ENCODE assay signal across 14 cellular contexts in the genomic region with DNA sequence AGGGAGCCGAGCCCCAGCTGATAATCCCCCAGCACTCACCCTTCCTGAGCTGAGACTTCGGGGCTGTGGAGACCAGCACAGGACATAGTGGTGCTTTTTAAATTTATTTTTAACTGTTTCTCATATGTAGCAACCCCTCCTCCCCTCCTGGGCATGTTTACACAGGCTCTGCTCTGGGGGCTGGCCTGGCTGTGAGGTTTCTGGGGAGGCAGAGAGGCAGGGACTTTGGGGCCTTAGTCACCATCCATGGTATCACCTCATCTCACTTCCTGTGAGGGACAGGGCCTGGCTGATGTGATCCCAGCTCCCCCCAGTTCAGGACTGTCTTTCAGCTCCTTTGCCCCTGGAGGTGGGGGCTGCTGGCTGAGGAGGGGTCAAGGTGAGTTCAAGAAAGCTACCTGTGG. TPM values are rescaled to one million over a fixed set of nuclear protein-coding genes. Genes with fewer than 3 reads are reported as not detected.
DNase-seq lines count a peak whose midpoint lies in the region; ATAC-seq and TF ChIP-seq lines count a peak whose summit lies in the region.
"Had no signal": no experiment of that assay in that cellular context is flagged by ENCODE, and none has a peak within 500 bp of the region (broad histone marks: within the 10 kb centered on the region; RNA-seq: fewer than 3 reads in every experiment).

No MANE protein-coding gene starts in this region.

- peak overlapping the region; percentile 50 to 83 for H3K27ac Mint-ChIP-seq in activated naive CD4-positive, alpha-beta T cell treated with anti-CD3 and anti-CD28 coated beads, Interleukin-2, amount 50 U/mL, for 72 hours
- peak overlapping the region; percentile 72 for H3K27ac Mint-ChIP-seq in activated CD8-positive, alpha-beta T cell treated with anti-CD3 and anti-CD28 coated beads, Interleukin-2, amount 10 ng/mL, durations not matched to agents 7 days and 5 days

- no peaks in the 10 kb centered on the region for H3K9me3 Mint-ChIP-seq in activated naive CD4-positive, alpha-beta T cell treated with anti-CD3 and anti-CD28 coated beads, Interleukin-2, amount 50 U/mL, for 72 hours
- H3K9me3 Mint-ChIP-seq in activated CD8-positive, alpha-beta T cell treated with anti-CD3 and anti-CD28 coated beads, Interleukin-2, amount 10 ng/mL, durations not matched to agents 7 days and 5 days (ENCODE audit: insufficient read depth): no peaks in the 10 kb centered on the region
- H3K9me3 Mint-ChIP-seq: activated naive CD4-positive, alpha-beta T cell treated with anti-CD3 and anti-CD28 coated beads, Interleukin-2, amount 50 U/mL, for 24 hours had no signal

- H3K4me1 Mint-ChIP-seq in activated CD8-positive, alpha-beta T cell treated with anti-CD3 and anti-CD28 coated beads, Interleukin-2, amount 10 ng/mL, durations not matched to agents 7 days and 5 days (ENCODE audit: low read depth): peaks cover 62% of the 10 kb centered on the region

- CTCF ChIA-PET in activated CD8-positive, alpha-beta T cell treated with anti-CD3 and anti-CD28 coated beads, Interleukin-2, amount 10 ng/mL, durations not matched to agents 7 days and 5 days (lab: Charles Lee): interaction anchor here (0.9 to 8.9 kb wide), 4 partner anchors 13 to 73 kb away, joined by 3 to 104 read pairs (median 21); a partner anchor contains a TSS

- no peak overlapping the region for H3K4me3 Mint-ChIP-seq in activated CD8-positive, alpha-beta T cell treated with anti-CD3 and anti-CD28 coated beads, Interleukin-2, amount 10 ng/mL, durations not matched to agents 7 days and 5 days
- H3K4me3 Mint-ChIP-seq: activated naive CD4-positive, alpha-beta T cell treated with anti-CD3 and anti-CD28 coated beads, Interleukin-2, amount 50 U/mL, for 24 hours had no signal

- ATAC-seq in activated naive CD4-positive, alpha-beta T cell treated with anti-CD3 and anti-CD28 coated beads, Interleukin-2, amount 50 U/mL, for 72 hours: peak in 1 of 2 donors; percentile 68
- ATAC-seq in activated CD8-positive, alpha-beta T cell treated with anti-CD3 and anti-CD28 coated beads, Interleukin-2, amount 10 ng/mL, durations not matched to agents 7 days and 5 days: peak; percentile 50
- ATAC-seq in foreskin keratinocyte (peak; percentile 72), thoracic aorta (ENCODE audit: insufficient number of reproducible peaks, low FRiP score, low read depth) (no peak), upper lobe of right lung (no peak)

- H3K27ac ChIP-seq in foreskin keratinocyte (no peak overlapping the region), thoracic aorta (peak overlapping the region; percentile 60 to 62), upper lobe of right lung (no peak overlapping the region)

- H3K36me3 ChIP-seq in thoracic aorta (peaks cover 20% of the 10 kb centered on the region), upper lobe of right lung (peaks cover 36% of the 10 kb centered on the region)

- no peaks in the 10 kb centered on the region for H3K9me3 ChIP-seq in thoracic aorta
- no peaks in the 10 kb centered on the region for H3K9me3 ChIP-seq in upper lobe of right lung

- POLR2A ChIA-PET in activated CD8-positive, alpha-beta T cell treated with anti-CD3 and anti-CD28 coated beads, Interleukin-2, amount 10 ng/mL, durations not matched to agents 7 days and 5 days (lab: Charles Lee): interaction anchor here (0.8 to 0.9 kb wide), 2 partner anchors 10 to 13 kb away, joined by 3 read pairs; no protein-coding TSS in a partner anchor

- TF ChIP-seq CTCF in foreskin keratinocyte (conservative IDR thresholded peaks at IDR 0.05) (no peak), thoracic aorta (IDR thresholded peaks at IDR 0.05) (no peak), upper lobe of right lung (IDR thresholded peaks at IDR 0.05) (no peak)

- H3K4me1 ChIP-seq in foreskin keratinocyte (no peaks in the 10 kb centered on the region), thoracic aorta (ENCODE audit: control insufficient read depth in 1 of 2, low read depth in 2 of 2) (peaks cover 8 to 54% of the 10 kb centered on the region in 2 donors), upper lobe of right lung (peaks cover 27% of the 10 kb centered on the region)

- H3K27me3 Mint-ChIP-seq in activated CD8-positive, alpha-beta T cell treated with anti-CD3 and anti-CD28 coated beads, Interleukin-2, amount 10 ng/mL, durations not matched to agents 7 days and 5 days (ENCODE audit: low read depth): no peaks in the 10 kb centered on the region
- H3K27me3 Mint-ChIP-seq: activated naive CD4-positive, alpha-beta T cell treated with anti-CD3 and anti-CD28 coated beads, Interleukin-2, amount 50 U/mL, for 24 hours had no signal

- H3K36me3 Mint-ChIP-seq in activated naive CD4-positive, alpha-beta T cell treated with anti-CD3 and anti-CD28 coated beads, Interleukin-2, amount 50 U/mL, for 72 hours: peaks cover 0 to 5% of the 10 kb centered on the region in 2 donors
- no peaks in the 10 kb centered on the region for H3K36me3 Mint-ChIP-seq in activated CD8-positive, alpha-beta T cell treated with anti-CD3 and anti-CD28 coated beads, Interleukin-2, amount 10 ng/mL, durations not matched to agents 7 days and 5 days (ENCODE audit: low read depth)

- intact Hi-C loops in upper lobe of right lung (cut with DNase I): loop anchor here (10.0 kb wide), 1 partner anchor 67 kb away; no protein-coding TSS in a partner anchor

- no peak for DNase-seq in activated naive CD4-positive, alpha-beta T cell treated with anti-CD3 and anti-CD28 coated beads, Interleukin-2, amount 50 U/mL, for 72 hours (ENCODE audit: low spot score in 2 of 2)
- DNase-seq in activated naive CD4-positive, alpha-beta T cell treated with Interleukin-2 at 50 U/mL for 16 hours: no peak
- peak; percentile 45 for DNase-seq in activated CD8-positive, alpha-beta T cell treated with anti-CD3 and anti-CD28 coated beads, Interleukin-2, amount 10 ng/mL, durations not matched to agents 7 days and 5 days
- DNase-seq in foreskin keratinocyte (peak in 1 of 2 donors; percentile 20), thoracic aorta (ENCODE audit: low spot score) (no peak), upper lobe of right lung (no peak)
- DNase-seq in effector CD8-positive, alpha-beta T cell (lab: John Stamatoyannopoulos, UW): no peak
- no peak for DNase-seq in stimulated activated CD4-positive, alpha-beta T cell treated with anti-CD3 and anti-CD28 coated beads, Interleukin-4, amount 100 ng/mL, for 1 hour
- DNase-seq: DMS153; NCI-H1105; stimulated activated CD4-positive, alpha-beta T cell treated with anti-CD3 and anti-CD28 coated beads, Interleukin-15, amount 100 ng/mL, for 24 hours had no signal

- H3K27me3 ChIP-seq in foreskin keratinocyte (peaks cover 13% of the 10 kb centered on the region), thoracic aorta (replicated peaks; ENCODE audit: insufficient read depth) (no peaks in the 10 kb centered on the region), upper lobe of right lung (no peaks in the 10 kb centered on the region)

- H3K4me3 ChIP-seq in thoracic aorta (no peak overlapping the region), upper lobe of right lung (no peak overlapping the region)

RNA-seq across cellular contexts. Expression of a gene that starts 20.4 kb away (rescaled TPM):
- 1 to 10 TPM; 1.8 to 6.5 TPM for total RNA-seq in activated naive CD4-positive, alpha-beta T cell treated with anti-CD3 and anti-CD28 coated beads, Interleukin-2, amount 50 U/mL, for 72 hours
- 1 to 10 TPM; 3.1 to 3.4 TPM for total RNA-seq in activated CD8-positive, alpha-beta T cell treated with anti-CD3 and anti-CD28 coated beads, Interleukin-2, amount 10 ng/mL, durations not matched to agents 7 days and 5 days
- total RNA-seq in foreskin keratinocyte (0.18 and 0.20 TPM in 2 replicates), thoracic aorta (10 to 100 TPM; 21.5 to 27.7 TPM), upper lobe of right lung (37.1 TPM)
- 0.18 and 0.39 TPM in 2 replicates for polyA plus RNA-seq in foreskin keratinocyte

RNA-seq across cellular contexts. Expression of a gene that starts 31.0 kb away (rescaled TPM):
- total RNA-seq in activated naive CD4-positive, alpha-beta T cell treated with anti-CD3 and anti-CD28 coated beads, Interleukin-2, amount 50 U/mL, for 72 hours: 10 to 100 TPM; 14.6 to 15.4 TPM
- 10 to 100 TPM; 11.5 to 13.7 TPM for total RNA-seq in activated CD8-positive, alpha-beta T cell treated with anti-CD3 and anti-CD28 coated beads, Interleukin-2, amount 10 ng/mL, durations not matched to agents 7 days and 5 days
- total RNA-seq in foreskin keratinocyte: 9.5 and 10.1 TPM in 2 replicates
- polyA plus RNA-seq in foreskin keratinocyte: 3.5 and 5.1 TPM in 2 replicates
- 10 to 100 TPM; 19.5 to 24.5 TPM for total RNA-seq in thoracic aorta
- total RNA-seq in upper lobe of right lung: 24.1 TPM

RNA-seq across cellular contexts. Expression of a gene that starts 44.6 kb away (rescaled TPM):
- total RNA-seq in activated naive CD4-positive, alpha-beta T cell treated with anti-CD3 and anti-CD28 coated beads, Interleukin-2, amount 50 U/mL, for 72 hours: not detected
- not detected for total RNA-seq in activated CD8-positive, alpha-beta T cell treated with anti-CD3 and anti-CD28 coated beads, Interleukin-2, amount 10 ng/mL, durations not matched to agents 7 days and 5 days
- not detected in 2 replicates for total RNA-seq in foreskin keratinocyte
- polyA plus RNA-seq in foreskin keratinocyte: not detected in 2 replicates
- not detected for total RNA-seq in thoracic aorta
- not detected for total RNA-seq in upper lobe of right lung
- total RNA-seq: osteoblast, ureter had no signal

Comparison
In these comparisons a context has a peak if more than half of its experiments do, and no peak if none do; other contexts are left out.
1. ATAC-seq: peak in activated CD8-positive, alpha-beta T cell treated with anti-CD3 and anti-CD28 coated beads, Interleukin-2, amount 10 ng/mL, durations not matched to agents 7 days and 5 days (single experiment) and foreskin keratinocyte (single experiment); none in thoracic aorta (single experiment) and upper lobe of right lung (single experiment).
2. H3K27ac ChIP-seq: peak in thoracic aorta (2 of 2); none in foreskin keratinocyte (single experiment) and upper lobe of right lung (single experiment).